6 cellular contexts compared by ENCODE assay signal in the genomic region with DNA sequence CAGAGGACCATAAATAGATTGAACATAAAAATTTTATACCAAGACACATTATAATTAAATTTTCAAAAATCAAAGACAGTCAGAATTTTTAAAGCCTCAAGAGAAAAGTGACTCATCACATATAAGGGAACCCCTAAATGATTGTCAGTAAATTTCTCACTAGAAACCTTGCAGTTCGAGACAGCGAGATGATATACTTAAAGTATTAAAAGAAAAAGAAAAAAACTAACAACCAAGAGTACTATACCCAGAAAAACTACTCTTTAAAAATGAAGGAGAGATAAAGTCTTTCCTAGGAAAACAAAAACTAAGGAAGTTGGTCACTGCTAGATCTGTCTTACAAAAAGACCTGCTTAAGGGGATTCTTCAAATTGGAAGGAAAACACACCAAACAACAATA.
"Had no signal": no experiment of that assay in that cellular context is flagged by ENCODE, and none has a peak within 500 bp of the region (broad histone marks: within the 10 kb centered on the region; RNA-seq: fewer than 3 reads in every experiment).

No MANE protein-coding gene starts in this region.

- DNase-seq: IMR-90, KBM-7, KG1 had no signal

- H3K4me3 ChIP-seq: K562 had no signal

- H3K27ac ChIP-seq: HL-60, KMS-11 had no signal
